ENCODE assay signal across 7 cellular contexts in the genomic region with DNA sequence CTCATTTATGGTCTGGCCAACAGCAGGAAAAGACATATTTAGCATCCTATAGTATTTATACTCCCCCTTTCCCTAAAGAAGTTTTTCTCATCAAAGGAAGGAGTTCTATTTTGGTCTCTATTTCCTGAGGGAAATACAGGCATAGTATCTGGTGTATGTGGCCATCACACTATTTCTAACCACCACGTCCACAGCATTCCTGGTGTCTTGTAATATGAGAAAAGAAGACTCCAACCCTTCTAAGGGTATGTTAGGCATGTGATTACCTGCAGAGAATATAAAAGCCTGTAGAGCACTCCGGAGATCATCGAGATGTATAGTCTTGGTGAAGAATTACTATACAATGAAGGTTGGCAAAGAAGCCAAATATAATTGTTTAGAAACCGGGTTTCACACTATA.
"Had no signal": no experiment of that assay in that cellular context is flagged by ENCODE, and none has a peak within 500 bp of the region (broad histone marks: within the 10 kb centered on the region; RNA-seq: fewer than 3 reads in every experiment).

No MANE protein-coding gene starts in this region.

- DNase-seq: GM23248, GOT3, H7, HFFc6 had no signal

- H3K27ac Mint-ChIP-seq: HFFc6, IgD-negative memory B cell had no signal

- H3K27ac ChIP-seq: GM23248, HL-60 had no signal

- H3K4me3 Mint-ChIP-seq: HFFc6, IgD-negative memory B cell had no signal

- H2AFZ ChIP-seq: GM23248 had no signal

- H3K9me3 ChIP-seq: HAP-1 had no signal

- H3K4me3 ChIP-seq: GM23248, HAP-1 had no signal

- H3K9me3 Mint-ChIP-seq: HFFc6, IgD-negative memory B cell had no signal

- H3K9ac ChIP-seq: GM23248 had no signal

- H3K27me3 Mint-ChIP-seq: IgD-negative memory B cell had no signal
